ENCODE assay signal across 10 cellular contexts in the genomic region with DNA sequence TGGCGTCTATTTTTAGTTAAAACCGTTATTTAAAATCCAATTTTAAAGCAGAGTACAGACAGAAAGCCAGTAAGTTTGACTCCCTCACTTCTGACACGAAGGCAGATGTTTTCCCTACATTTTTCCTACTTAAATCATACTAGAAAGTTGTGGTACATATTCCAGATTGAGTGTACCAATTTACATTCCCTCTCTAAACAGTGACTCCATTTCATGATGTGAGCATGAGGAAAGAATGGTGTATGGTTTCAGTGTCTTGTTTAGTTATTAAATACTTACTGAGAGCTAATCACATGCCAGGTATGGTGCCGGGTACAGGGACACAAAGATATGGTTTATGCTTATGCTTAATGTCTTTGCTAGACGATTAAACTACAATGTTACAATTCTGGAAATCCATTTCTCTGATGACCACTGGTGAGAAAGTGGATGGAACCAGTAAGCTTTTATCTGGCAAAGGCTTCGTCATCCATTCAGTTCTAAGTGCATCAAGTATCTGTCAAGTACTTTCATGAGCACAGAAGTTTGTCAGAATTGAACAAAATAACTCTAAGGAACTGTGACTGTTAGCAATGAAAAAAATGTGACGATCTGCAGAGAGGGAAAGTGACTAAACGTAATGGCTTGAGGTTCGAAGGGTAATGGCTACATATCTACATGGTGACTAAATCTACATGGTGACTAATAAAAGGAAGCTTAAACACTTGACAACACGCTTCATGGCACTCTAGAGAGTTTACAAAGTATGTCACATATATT. TPM values are rescaled to one million over a fixed set of nuclear protein-coding genes. Genes with fewer than 3 reads are reported as not detected.
A peak's percentile ranks its signal among the peaks of the same experiment; 100 is the strongest.
DNase-seq lines count a peak whose midpoint lies in the region; ATAC-seq and TF ChIP-seq lines count a peak whose summit lies in the region.
"Had no signal": no experiment of that assay in that cellular context is flagged by ENCODE, and none has a peak within 500 bp of the region (broad histone marks: within the 10 kb centered on the region; RNA-seq: fewer than 3 reads in every experiment).

No MANE protein-coding gene starts in this region.

- no peaks in the 10 kb centered on the region for H3K9me3 Mint-ChIP-seq in activated T-cell treated with anti-CD3 and anti-CD28 coated beads, Interleukin-2, amount 50 U/mL, for 4 hours
- H3K9me3 Mint-ChIP-seq in T-cell = no peaks in the 10 kb centered on the region

- no peaks in the 10 kb centered on the region for H3K36me3 Mint-ChIP-seq in activated T-cell treated with anti-CD3 and anti-CD28 coated beads, Interleukin-2, amount 50 U/mL, for 4 hours (ENCODE audit: insufficient read depth)
- no peaks in the 10 kb centered on the region for H3K36me3 Mint-ChIP-seq in T-cell

- H3K27ac Mint-ChIP-seq in T-cell = no peak overlapping the region
- H3K27ac Mint-ChIP-seq: B cell had no signal

- CTCF ChIA-PET in T-cell (lab: Charles Lee) = interaction anchor here in 1 of 2 donors (1.1 kb wide), 1 partner anchor 13 kb away, joined by 3 read pairs; no protein-coding TSS in a partner anchor

- no peak for TF ChIP-seq CTCF in fibroblast of pulmonary artery (IDR thresholded peaks at IDR 0.05; ENCODE audit: low read length, missing control alignments)

- POLR2A ChIA-PET in T-cell (lab: Charles Lee) = interaction anchor here in 1 of 2 donors (2.1 kb wide), 1 partner anchor 11 kb away, joined by 8 read pairs; no protein-coding TSS in a partner anchor

- DNase-seq in activated T-cell treated with anti-CD3 and anti-CD28 coated beads, Interleukin-2, amount 50 U/mL, for 4 hours = no peak
- no peak for DNase-seq in activated T-cell treated with anti-CD3 and anti-CD28 coated beads, Interleukin-2, amount 50 U/mL, for 1 hour
- DNase-seq in RKO (ENCODE audit: low spot score) (peak; percentile 97), fibroblast of pulmonary artery (ENCODE audit: low read depth) (peak; percentile 74), stromal cell of bone marrow (ENCODE audit: low read depth) (peak; percentile 74), T-cell (no peak), NCI-H128 (lab: John Stamatoyannopoulos, UW; ENCODE audit: unreplicated experiment) (no peak)
- DNase-seq: NCI-H2171 had no signal

- ATAC-seq in activated T-cell treated with anti-CD3 and anti-CD28 coated beads, Interleukin-2, amount 50 U/mL, for 4 hours = peak; percentile 38 to 74
- ATAC-seq in T-cell (replicated peaks in 1 of 4) = no peak
- no peak for ATAC-seq in HG02884 (IDR thresholded peaks at IDR 0.05; ENCODE audit: unreplicated experiment)

- no peak overlapping the region for H3K4me3 ChIP-seq in fibroblast of pulmonary artery (replicated peaks; ENCODE audit: low read depth, low read length)

- no peak overlapping the region for H3K4me3 Mint-ChIP-seq in activated T-cell treated with anti-CD3 and anti-CD28 coated beads, Interleukin-2, amount 50 U/mL, for 4 hours
- no peak overlapping the region for H3K4me3 Mint-ChIP-seq in T-cell
- H3K4me3 Mint-ChIP-seq: B cell had no signal

- H3K4me1 Mint-ChIP-seq in activated T-cell treated with anti-CD3 and anti-CD28 coated beads, Interleukin-2, amount 50 U/mL, for 4 hours (ENCODE audit: low read depth) = peaks cover 66% of the 10 kb centered on the region
- peaks cover 63 to 73% (median 67%) of the 10 kb centered on the region in 3 donors for H3K4me1 Mint-ChIP-seq in T-cell

- no peaks in the 10 kb centered on the region for H3K27me3 Mint-ChIP-seq in activated T-cell treated with anti-CD3 and anti-CD28 coated beads, Interleukin-2, amount 50 U/mL, for 4 hours (ENCODE audit: low read depth)
- no peaks in the 10 kb centered on the region for H3K27me3 Mint-ChIP-seq in T-cell
- H3K27me3 Mint-ChIP-seq: B cell had no signal

RNA-seq across cellular contexts. Expression of gene MAP4K3, which starts 25.7 kb away (rescaled TPM):
- total RNA-seq in activated T-cell treated with anti-CD3 and anti-CD28 coated beads, Interleukin-2, amount 50 U/mL, for 4 hours = 10 to 100 TPM; 10.3 to 14.3 (median 11.5) TPM
- total RNA-seq in T-cell = 10 to 100 TPM; 13.8 to 27.0 (median 17.4) TPM

Comparison
In these comparisons a context has a peak if more than half of its experiments do, and no peak if none do; other contexts are left out.
1. ATAC-seq: peak in activated T-cell treated with anti-CD3 and anti-CD28 coated beads, Interleukin-2, amount 50 U/mL, for 4 hours (2 of 2); none in T-cell (0 of 4) and HG02884 (single experiment).
2. DNase-seq: peak in RKO (single experiment), fibroblast of pulmonary artery (single experiment) and stromal cell of bone marrow (single experiment); none in activated T-cell treated with anti-CD3 and anti-CD28 coated beads, Interleukin-2, amount 50 U/mL, for 4 hours (single experiment), activated T-cell treated with anti-CD3 and anti-CD28 coated beads, Interleukin-2, amount 50 U/mL, for 1 hour (single experiment), T-cell (0 of 34) and NCI-H128 (single experiment).